ENCODE assay signal across 7 cellular contexts in the genomic region with DNA sequence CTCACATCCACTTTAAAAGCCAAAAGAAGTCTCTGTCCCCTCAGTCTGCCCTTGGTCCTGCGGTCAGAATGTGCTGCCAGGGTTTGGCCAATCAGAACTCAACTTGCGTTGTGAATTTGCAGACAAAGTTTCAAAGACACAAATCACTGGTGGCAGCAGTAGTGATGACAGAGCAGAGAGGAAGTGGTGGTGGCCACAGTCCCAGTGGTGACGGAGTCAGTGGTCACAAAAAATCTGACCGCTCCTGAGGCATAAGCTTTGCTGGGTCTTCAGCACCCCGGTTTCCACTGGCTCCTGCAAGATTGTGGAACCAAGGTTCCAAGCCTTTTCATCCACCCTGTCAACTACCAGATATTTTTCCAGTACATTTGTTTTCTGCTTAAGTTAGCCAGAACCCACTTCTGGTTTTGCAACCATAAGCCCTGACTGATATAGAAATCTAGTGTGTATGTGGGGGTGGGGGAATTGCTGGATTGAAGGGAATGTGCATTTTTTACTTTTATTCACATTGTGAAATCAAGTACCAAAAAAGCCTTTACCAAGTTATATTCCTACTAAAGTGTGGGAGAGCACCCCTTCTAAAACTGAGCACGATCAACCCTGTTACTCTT.
DNase-seq lines count a peak whose midpoint lies in the region; ATAC-seq lines count a peak whose summit lies in the region.

No MANE protein-coding gene starts in this region.

- DNase-seq in H4 (ENCODE audit: low spot score) (peak; percentile 83), NOMO-1 (lab: John Stamatoyannopoulos, UW; ENCODE audit: unreplicated experiment in 2 of 2) (peak; percentile 73 to 83), pons (ENCODE audit: low spot score) (peak; percentile 16), DMS53 treated with DMSO at 0.1 percent for 48 hours (lab: John Stamatoyannopoulos, UW; ENCODE audit: unreplicated experiment) (no peak), MG63 (no peak)

- H3K27me3 ChIP-seq in MG63, result no peaks in the 10 kb centered on the region

- H3K4me3 ChIP-seq in MG63, result no peak overlapping the region

- H3K36me3 ChIP-seq in MG63, result no peaks in the 10 kb centered on the region

- peaks cover 10% of the 10 kb centered on the region; the same call in 1 of the 2 replicates for H3K9me3 ChIP-seq in MG63

- peak; percentile 95 for ATAC-seq in GM18907 (IDR thresholded peaks at IDR 0.05; ENCODE audit: unreplicated experiment)
- ATAC-seq in GM18858 (IDR thresholded peaks at IDR 0.05; ENCODE audit: unreplicated experiment), result no peak

Comparison
In these comparisons a context has a peak if more than half of its experiments do, and no peak if none do; other contexts are left out.
1. DNase-seq: peak in H4 (single experiment), NOMO-1 (2 of 2) and pons (single experiment); none in DMS53 treated with DMSO at 0.1 percent for 48 hours (single experiment) and MG63 (single experiment).